In genomic region chr21:15552914-15553491, GRCh38 we compare ENCODE assay signal across 10 cellular contexts.
A peak's percentile ranks its signal among the peaks of the same experiment; 100 is the strongest.
DNase-seq lines count a peak whose midpoint lies in the region; ATAC-seq and TF ChIP-seq lines count a peak whose summit lies in the region.
"Had no signal": no experiment of that assay in that cellular context is flagged by ENCODE, and none has a peak within 500 bp of the region (broad histone marks: within the 10 kb centered on the region; RNA-seq: fewer than 3 reads in every experiment).

No MANE protein-coding gene starts in this region.

- TF ChIP-seq CTCF in BJ (IDR thresholded peaks at IDR 0.05; ENCODE audit: insufficient read depth, low read depth, low read length) = peak; percentile 50
- peak; percentile 72 for TF ChIP-seq CTCF in HFFc6 (IDR thresholded peaks at IDR 0.05)
- peak; percentile 16 to 33 for TF ChIP-seq CTCF in left lung (IDR thresholded peaks at IDR 0.05)

- DNase-seq in BJ (ENCODE audit: low read depth) (no peak), HFFc6 (peak; percentile 10), amniotic epithelial cell (ENCODE audit: low read depth) (peak; percentile 55), left lung (no peak), NCI-H524 treated with DMSO at 0.1 percent for 48 hours (lab: John Stamatoyannopoulos, UW) (no peak), HUDEP-2 (lab: John Stamatoyannopoulos, UW; ENCODE audit: unreplicated experiment in 76 of 76) (no peak)
- DNase-seq: amygdala, NCI-H69 had no signal

- no peak overlapping the region for H3K27ac Mint-ChIP-seq in HFFc6

- no peaks in the 10 kb centered on the region for H3K9me3 ChIP-seq in left lung

- H3K4me3 ChIP-seq in BJ (ENCODE audit: low read depth, low read length) (no peak overlapping the region), left lung (no peak overlapping the region)

- ATAC-seq in left lung (peak; percentile 69), GM19467 (IDR thresholded peaks at IDR 0.05; ENCODE audit: unreplicated experiment) (no peak), HG02885 (IDR thresholded peaks at IDR 0.05; ENCODE audit: poor library complexity, unreplicated experiment) (no peak)

- no peak overlapping the region for H3K4me3 Mint-ChIP-seq in HFFc6

- POLR2A ChIA-PET in BJ (lab: Charles Lee) = no interaction called here

- CTCF ChIA-PET in BJ (lab: Yijun Ruan, JAX) = interaction anchor here (0.7 to 1.5 kb wide), 10 partner anchors 12 to 1113 kb away, joined by 3 to 4 read pairs (median 3); no protein-coding TSS in a partner anchor

- intact Hi-C loops in left lung (cut with DNase I) = no loop called here

- H3K27me3 ChIP-seq in BJ (ENCODE audit: control insufficient read depth, insufficient read depth, low read length) (no peaks in the 10 kb centered on the region), left lung (no peaks in the 10 kb centered on the region)

- H3K4me1 ChIP-seq in left lung = no peaks in the 10 kb centered on the region

- H3K4me1 Mint-ChIP-seq in HFFc6 (ENCODE audit: low read depth) = peaks cover 6% of the 10 kb centered on the region; the same call in 1 of the 2 replicates

- H3K36me3 ChIP-seq in BJ (ENCODE audit: control insufficient read depth, insufficient read depth, low read length) (no peaks in the 10 kb centered on the region), left lung (no peaks in the 10 kb centered on the region)

- H3K27me3 Mint-ChIP-seq in HFFc6 (ENCODE audit: insufficient read depth) = peaks cover 2% of the 10 kb centered on the region

- no peaks in the 10 kb centered on the region for H3K36me3 Mint-ChIP-seq in HFFc6 (ENCODE audit: low read depth)

- no peak overlapping the region for H3K27ac ChIP-seq in left lung

- no peaks in the 10 kb centered on the region for H3K9me3 Mint-ChIP-seq in HFFc6

Comparison
In these comparisons a context has a peak if more than half of its experiments do, and no peak if none do; other contexts are left out.
1. DNase-seq: peak in HFFc6 (single experiment) and amniotic epithelial cell (single experiment); none in BJ (single experiment), left lung (0 of 2), NCI-H524 treated with DMSO at 0.1 percent for 48 hours (single experiment) and HUDEP-2 (0 of 76).
2. Peak in every context shown above with its lines, with median percentiles within 50 percentile points of each other: CTCF ChIP-seq.